In the genomic region with DNA sequence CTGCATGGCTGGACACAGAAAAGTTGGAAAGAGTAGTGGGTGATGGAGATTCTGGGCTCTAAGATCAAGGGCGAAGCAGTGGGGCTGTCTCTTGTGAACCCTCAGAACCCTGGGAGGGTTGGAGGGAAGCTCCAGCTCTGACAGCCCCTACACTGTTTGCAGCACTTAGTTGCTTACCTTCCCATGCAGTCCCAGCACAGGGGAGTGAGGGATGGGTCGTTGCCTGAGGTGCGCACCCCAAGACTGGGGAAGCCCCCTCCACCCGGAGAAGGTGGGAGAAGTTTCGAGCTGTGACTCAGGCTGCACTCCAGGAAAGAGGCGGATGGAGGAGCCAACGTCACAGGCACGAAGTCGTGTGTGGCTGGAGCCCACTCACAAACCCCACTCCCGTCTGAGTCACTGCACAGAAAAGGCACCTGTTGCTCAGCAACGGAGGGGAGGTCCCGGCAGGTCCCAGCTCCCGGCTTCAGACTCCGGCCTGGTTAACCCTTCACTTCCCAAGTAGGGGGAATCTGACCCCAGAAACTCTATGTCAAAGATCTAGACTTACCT, we compare ENCODE assay signal across 8 cellular contexts.
DNase-seq lines count a peak whose midpoint lies in the region; ATAC-seq and TF ChIP-seq lines count a peak whose summit lies in the region.

No MANE protein-coding gene starts in this region.

- H3K9me3 Mint-ChIP-seq in WTC11, result peaks cover 28% of the 10 kb centered on the region

- peak overlapping the region; percentile 94 for H3K27ac ChIP-seq in smooth muscle cell (ENCODE audit: low read depth)

- H3K79me2 ChIP-seq in smooth muscle cell (ENCODE audit: low read depth), result no peaks in the 10 kb centered on the region

- H3K4me1 ChIP-seq in ES-I3 (ENCODE audit: insufficient read depth, low read length) (peaks cover 10% of the 10 kb centered on the region; the same call in 1 of the 2 replicates), smooth muscle cell (ENCODE audit: low read depth) (peaks cover 6% of the 10 kb centered on the region)

- no peak overlapping the region for H3K27ac Mint-ChIP-seq in WTC11

- ATAC-seq in WTC11 (peak; percentile 72), GM19397 (IDR thresholded peaks at IDR 0.05; ENCODE audit: unreplicated experiment) (no peak), HG03354 (IDR thresholded peaks at IDR 0.05; ENCODE audit: poor library complexity, severe bottlenecking, unreplicated experiment) (no peak), GM18907 (IDR thresholded peaks at IDR 0.05; ENCODE audit: unreplicated experiment) (no peak)

- no peaks in the 10 kb centered on the region for H4K20me1 ChIP-seq in smooth muscle cell (ENCODE audit: low read depth)

- H3F3A ChIP-seq in smooth muscle cell (ENCODE audit: low read depth), result no peaks in the 10 kb centered on the region

- peak overlapping the region; percentile 72 for H3K4me2 ChIP-seq in smooth muscle cell

- H3K4me3 ChIP-seq in epithelial cell of esophagus (ENCODE audit: low read length), result no peak overlapping the region
- H3K4me3 ChIP-seq in smooth muscle cell, result peak overlapping the region; percentile 1

- WGBS in smooth muscle cell (ENCODE audit: low lambda C conversion rate), result 16% methylated on average over 14 of the region's 14 CpGs

- H3K36me3 ChIP-seq in ES-I3 (ENCODE audit: insufficient read depth, low read length), result no peaks in the 10 kb centered on the region
- H3K36me3 ChIP-seq in smooth muscle cell (ENCODE audit: low read depth), result no peaks in the 10 kb centered on the region

- POLR2A ChIA-PET in WTC11 (lab: Charles Lee), result interaction anchor here (0.7 kb wide), 1 partner anchor 457 kb away, joined by 3 read pairs; no protein-coding TSS in a partner anchor

- no peaks in the 10 kb centered on the region for H3K27me3 ChIP-seq in smooth muscle cell (ENCODE audit: low read depth)

- peaks cover 17% of the 10 kb centered on the region for H3K4me1 Mint-ChIP-seq in WTC11

- H3K36me3 Mint-ChIP-seq in WTC11, result peaks cover 14% of the 10 kb centered on the region

- no peak overlapping the region for H2AFZ ChIP-seq in smooth muscle cell (ENCODE audit: low read depth)

- CTCF ChIA-PET in WTC11 (lab: Charles Lee), result interaction anchor here (1.6 kb wide), 2 partner anchors 38 to 47 kb away, joined by 4 to 6 read pairs; no protein-coding TSS in a partner anchor

- peak overlapping the region; percentile 60 for H3K4me3 Mint-ChIP-seq in WTC11

- peaks cover 5% of the 10 kb centered on the region for H3K27me3 Mint-ChIP-seq in WTC11 (ENCODE audit: low read depth)

- peak overlapping the region; percentile 12; the same call in 1 of the 2 replicates for H3K9ac ChIP-seq in ES-I3 (ENCODE audit: low read depth, low read length)
- H3K9ac ChIP-seq in smooth muscle cell (ENCODE audit: low read depth), result peak overlapping the region; percentile 84

- H3K9me3 ChIP-seq in ES-I3 (ENCODE audit: control insufficient read depth, insufficient read depth, low read length) (peaks cover 6% of the 10 kb centered on the region; the same call in 1 of the 2 replicates), smooth muscle cell (replicated peaks; ENCODE audit: low read depth) (no peaks in the 10 kb centered on the region)

- TF ChIP-seq CTCF in WTC11 (IDR thresholded peaks at IDR 0.05) (no peak), epithelial cell of esophagus (IDR thresholded peaks at IDR 0.05; ENCODE audit: insufficient read depth, low read depth, low read length, missing control alignments) (no peak), smooth muscle cell (IDR thresholded peaks at IDR 0.05; ENCODE audit: borderline replicate concordance, insufficient read depth, poor library complexity, severe bottlenecking) (no peak)

- peak; percentile 33 for DNase-seq in WTC11 (ENCODE audit: low spot score)
- DNase-seq in epithelial cell of esophagus (ENCODE audit: low read depth), result peak; percentile 64
- DNase-seq in smooth muscle cell (lab: John Stamatoyannopoulos, UW; ENCODE audit: unreplicated experiment), result no peak
- no peak for DNase-seq in germinal center (ENCODE audit: low spot score)

TF ChIP-seq in WTC11, 78 proteins besides CTCF, POLR2A, EP300 and RAD21:
- TF ChIP-seq, protein P1, sequence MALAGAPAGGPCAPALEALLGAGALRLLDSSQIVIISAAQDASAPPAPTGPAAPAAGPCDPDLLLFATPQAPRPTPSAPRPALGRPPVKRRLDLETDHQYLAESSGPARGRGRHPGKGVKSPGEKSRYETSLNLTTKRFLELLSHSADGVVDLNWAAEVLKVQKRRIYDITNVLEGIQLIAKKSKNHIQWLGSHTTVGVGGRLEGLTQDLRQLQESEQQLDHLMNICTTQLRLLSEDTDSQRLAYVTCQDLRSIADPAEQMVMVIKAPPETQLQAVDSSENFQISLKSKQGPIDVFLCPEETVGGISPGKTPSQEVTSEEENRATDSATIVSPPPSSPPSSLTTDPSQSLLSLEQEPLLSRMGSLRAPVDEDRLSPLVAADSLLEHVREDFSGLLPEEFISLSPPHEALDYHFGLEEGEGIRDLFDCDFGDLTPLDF (CRISPR knock-in tag; IDR thresholded peaks at IDR 0.05), result no peak
- TF ChIP-seq, protein P2, sequence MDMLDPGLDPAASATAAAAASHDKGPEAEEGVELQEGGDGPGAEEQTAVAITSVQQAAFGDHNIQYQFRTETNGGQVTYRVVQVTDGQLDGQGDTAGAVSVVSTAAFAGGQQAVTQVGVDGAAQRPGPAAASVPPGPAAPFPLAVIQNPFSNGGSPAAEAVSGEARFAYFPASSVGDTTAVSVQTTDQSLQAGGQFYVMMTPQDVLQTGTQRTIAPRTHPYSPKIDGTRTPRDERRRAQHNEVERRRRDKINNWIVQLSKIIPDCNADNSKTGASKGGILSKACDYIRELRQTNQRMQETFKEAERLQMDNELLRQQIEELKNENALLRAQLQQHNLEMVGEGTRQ (CRISPR knock-in tag; IDR thresholded peaks at IDR 0.05), result 0 out of 2 replicates have a peak, but pooled peaks have one; percentile 9
TF ChIP-seq in WTC11: peak in this region for 1.

Comparison
In these comparisons a context has a peak if more than half of its experiments do, and no peak if none do; other contexts are left out.
1. DNase-seq: peak in WTC11 (single experiment) and epithelial cell of esophagus (single experiment); none in smooth muscle cell (single experiment) and germinal center (single experiment).